2 cellular contexts compared by ENCODE assay signal in the genomic region with DNA sequence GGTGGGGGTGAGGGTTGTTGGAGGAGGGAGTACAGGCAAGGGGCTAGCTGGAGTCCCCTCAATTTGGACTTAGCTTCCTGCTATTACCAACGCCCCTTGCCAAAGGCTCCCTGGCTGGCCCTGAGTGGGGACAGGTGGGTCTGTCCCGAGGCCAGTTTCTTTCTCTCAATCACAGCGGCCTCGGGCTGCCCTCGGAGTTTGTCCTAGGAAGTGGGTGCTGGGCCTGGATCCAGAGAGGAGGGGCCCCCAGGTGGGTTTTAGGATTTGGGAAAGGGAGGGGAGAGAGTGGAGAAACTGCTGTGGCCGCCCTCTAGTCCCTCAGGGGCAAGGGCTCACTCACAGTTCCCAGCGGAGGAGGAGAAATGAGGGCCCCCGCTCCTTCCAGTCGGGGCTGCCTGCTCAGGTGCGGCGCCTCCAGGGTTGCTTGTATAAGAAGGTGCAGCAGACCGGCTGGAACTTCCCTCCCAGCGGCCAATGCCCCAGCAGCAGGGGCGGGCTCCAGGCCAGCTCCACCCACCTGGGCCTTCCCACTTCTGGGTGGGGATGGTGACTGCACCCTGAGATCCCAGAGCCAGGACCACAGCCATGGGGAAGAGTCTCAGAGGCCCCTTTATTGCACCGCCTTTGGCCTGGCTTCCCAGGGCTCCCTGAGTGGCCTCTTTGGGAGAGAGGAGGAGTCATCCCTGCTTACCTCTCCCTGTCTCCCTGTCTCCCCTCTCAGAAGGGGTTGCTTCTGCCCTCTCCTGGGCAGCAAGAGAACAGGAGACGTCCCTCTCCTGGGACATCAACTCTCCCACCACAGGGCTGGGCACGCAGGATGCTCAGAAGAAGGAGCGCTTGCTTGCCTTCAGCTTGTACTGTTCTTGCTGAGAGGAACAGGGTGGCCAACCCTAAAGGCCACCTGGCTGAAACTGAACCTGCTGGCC.
A peak's percentile ranks its signal among the peaks of the same experiment; 100 is the strongest.
TF ChIP-seq lines count a peak whose summit lies in the region.

No MANE protein-coding gene starts in this region.

TF ChIP-seq in K562, 482 proteins besides CTCF, POLR2A, EP300 and RAD21 (continued from another document and continues in another):
- TF ChIP-seq, protein P1, sequence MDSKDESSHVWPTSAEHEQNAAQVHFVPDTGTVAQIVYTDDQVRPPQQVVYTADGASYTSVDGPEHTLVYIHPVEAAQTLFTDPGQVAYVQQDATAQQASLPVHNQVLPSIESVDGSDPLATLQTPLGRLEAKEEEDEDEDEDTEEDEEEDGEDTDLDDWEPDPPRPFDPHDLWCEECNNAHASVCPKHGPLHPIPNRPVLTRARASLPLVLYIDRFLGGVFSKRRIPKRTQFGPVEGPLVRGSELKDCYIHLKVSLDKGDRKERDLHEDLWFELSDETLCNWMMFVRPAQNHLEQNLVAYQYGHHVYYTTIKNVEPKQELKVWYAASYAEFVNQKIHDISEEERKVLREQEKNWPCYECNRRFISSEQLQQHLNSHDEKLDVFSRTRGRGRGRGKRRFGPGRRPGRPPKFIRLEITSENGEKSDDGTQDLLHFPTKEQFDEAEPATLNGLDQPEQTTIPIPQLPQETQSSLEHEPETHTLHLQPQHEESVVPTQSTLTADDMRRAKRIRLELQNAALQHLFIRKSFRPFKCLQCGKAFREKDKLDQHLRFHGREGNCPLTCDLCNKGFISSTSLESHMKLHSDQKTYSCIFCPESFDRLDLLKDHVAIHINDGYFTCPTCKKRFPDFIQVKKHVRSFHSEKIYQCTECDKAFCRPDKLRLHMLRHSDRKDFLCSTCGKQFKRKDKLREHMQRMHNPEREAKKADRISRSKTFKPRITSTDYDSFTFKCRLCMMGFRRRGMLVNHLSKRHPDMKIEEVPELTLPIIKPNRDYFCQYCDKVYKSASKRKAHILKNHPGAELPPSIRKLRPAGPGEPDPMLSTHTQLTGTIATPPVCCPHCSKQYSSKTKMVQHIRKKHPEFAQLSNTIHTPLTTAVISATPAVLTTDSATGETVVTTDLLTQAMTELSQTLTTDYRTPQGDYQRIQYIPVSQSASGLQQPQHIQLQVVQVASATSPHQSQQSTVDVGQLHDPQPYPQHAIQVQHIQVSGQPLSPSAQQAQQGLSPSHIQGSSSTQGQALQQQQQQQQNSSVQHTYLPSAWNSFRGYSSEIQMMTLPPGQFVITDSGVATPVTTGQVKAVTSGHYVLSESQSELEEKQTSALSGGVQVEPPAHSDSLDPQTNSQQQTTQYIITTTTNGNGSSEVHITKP (IDR thresholded peaks at IDR 0.05; ENCODE audit: partially characterized antibody), result peak; percentile 98
- TF ChIP-seq MTF1 (CRISPR knock-in tag; IDR thresholded peaks at IDR 0.05; ENCODE audit: borderline replicate concordance) (no peak), ZNF695 (CRISPR knock-in tag; IDR thresholded peaks at IDR 0.05) (no peak), KAT8 (IDR thresholded peaks at IDR 0.05; ENCODE audit: low read depth) (no peak), L3MBTL2 (IDR thresholded peaks at IDR 0.05) (0 out of 2 replicates have a peak, but pooled peaks have one; percentile 11), MBD2 (IDR thresholded peaks at IDR 0.05; ENCODE audit: borderline replicate concordance, low read depth) (0 out of 2 replicates have a peak, but pooled peaks have one; percentile 51), GTF2A2 (tag; IDR thresholded peaks at IDR 0.05) (no peak), SETDB1 (IDR thresholded peaks at IDR 0.05; ENCODE audit: low read length) (no peak), SMC3 (conservative IDR thresholded peaks at IDR 0.05; ENCODE audit: insufficient read depth, low read depth, low read length) (peak; percentile 28; the same call in 1 of the 2 replicates), PURB (CRISPR knock-in tag; IDR thresholded peaks at IDR 0.05; ENCODE audit: low read depth) (no peak), ATF7 (IDR thresholded peaks at IDR 0.05) (peak; percentile 92), HMG20B (CRISPR knock-in tag; IDR thresholded peaks at IDR 0.05) (no peak), ZNF764 (CRISPR knock-in tag; IDR thresholded peaks at IDR 0.05; ENCODE audit: low read depth) (no peak), EZH2 (IDR thresholded peaks at IDR 0.05; ENCODE audit: borderline replicate concordance, low read depth, low read length) (no peak), GATAD2B (IDR thresholded peaks at IDR 0.05; ENCODE audit: borderline replicate concordance) (no peak), RUNX1 (IDR thresholded peaks at IDR 0.05; ENCODE audit: low read depth) (no peak), PTRF (tag; IDR thresholded peaks at IDR 0.05) (no peak), TEAD2 (tag; IDR thresholded peaks at IDR 0.05) (no peak), ZBTB7A (IDR thresholded peaks at IDR 0.05; ENCODE audit: borderline replicate concordance, control insufficient read depth, low read depth, low read length) (no peak), BRD9 (IDR thresholded peaks at IDR 0.05; ENCODE audit: low read depth, partially characterized antibody) (no peak), MAZ (CRISPR knock-in tag; conservative IDR thresholded peaks at IDR 0.05 in 1 of 2, IDR thresholded peaks at IDR 0.05 in 1 of 2) (peak in 1 of 2 experiments; percentile 56; a peak in 2 of 4 replicates), TARDBP (IDR thresholded peaks at IDR 0.05) (peak; percentile 15; the same call in 1 of the 2 replicates), CTBP1 (IDR thresholded peaks at IDR 0.05; ENCODE audit: borderline replicate concordance) (peak; percentile 74; the same call in 1 of the 2 replicates)
- TF ChIP-seq, protein P2, sequence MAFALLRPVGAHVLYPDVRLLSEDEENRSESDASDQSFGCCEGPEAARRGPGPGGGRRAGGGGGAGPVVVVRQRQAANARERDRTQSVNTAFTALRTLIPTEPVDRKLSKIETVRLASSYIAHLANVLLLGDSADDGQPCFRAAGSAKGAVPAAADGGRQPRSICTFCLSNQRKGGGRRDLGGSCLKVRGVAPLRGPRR (CRISPR knock-in tag; IDR thresholded peaks at IDR 0.05), result no peak
- TF ChIP-seq, protein P3, sequence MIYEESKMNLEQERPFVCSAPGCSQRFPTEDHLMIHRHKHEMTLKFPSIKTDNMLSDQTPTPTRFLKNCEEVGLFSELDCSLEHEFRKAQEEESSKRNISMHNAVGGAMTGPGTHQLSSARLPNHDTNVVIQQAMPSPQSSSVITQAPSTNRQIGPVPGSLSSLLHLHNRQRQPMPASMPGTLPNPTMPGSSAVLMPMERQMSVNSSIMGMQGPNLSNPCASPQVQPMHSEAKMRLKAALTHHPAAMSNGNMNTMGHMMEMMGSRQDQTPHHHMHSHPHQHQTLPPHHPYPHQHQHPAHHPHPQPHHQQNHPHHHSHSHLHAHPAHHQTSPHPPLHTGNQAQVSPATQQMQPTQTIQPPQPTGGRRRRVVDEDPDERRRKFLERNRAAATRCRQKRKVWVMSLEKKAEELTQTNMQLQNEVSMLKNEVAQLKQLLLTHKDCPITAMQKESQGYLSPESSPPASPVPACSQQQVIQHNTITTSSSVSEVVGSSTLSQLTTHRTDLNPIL (CRISPR knock-in tag; IDR thresholded peaks at IDR 0.05), result no peak
- TF ChIP-seq, protein P4, sequence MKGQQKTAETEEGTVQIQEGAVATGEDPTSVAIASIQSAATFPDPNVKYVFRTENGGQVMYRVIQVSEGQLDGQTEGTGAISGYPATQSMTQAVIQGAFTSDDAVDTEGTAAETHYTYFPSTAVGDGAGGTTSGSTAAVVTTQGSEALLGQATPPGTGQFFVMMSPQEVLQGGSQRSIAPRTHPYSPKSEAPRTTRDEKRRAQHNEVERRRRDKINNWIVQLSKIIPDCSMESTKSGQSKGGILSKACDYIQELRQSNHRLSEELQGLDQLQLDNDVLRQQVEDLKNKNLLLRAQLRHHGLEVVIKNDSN (CRISPR knock-in tag; IDR thresholded peaks at IDR 0.05), result peak; percentile 26; the same call in 1 of the 2 replicates
- TF ChIP-seq, protein P5, sequence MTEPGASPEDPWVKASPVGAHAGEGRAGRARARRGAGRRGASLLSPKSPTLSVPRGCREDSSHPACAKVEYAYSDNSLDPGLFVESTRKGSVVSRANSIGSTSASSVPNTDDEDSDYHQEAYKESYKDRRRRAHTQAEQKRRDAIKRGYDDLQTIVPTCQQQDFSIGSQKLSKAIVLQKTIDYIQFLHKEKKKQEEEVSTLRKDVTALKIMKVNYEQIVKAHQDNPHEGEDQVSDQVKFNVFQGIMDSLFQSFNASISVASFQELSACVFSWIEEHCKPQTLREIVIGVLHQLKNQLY (CRISPR knock-in tag; conservative IDR thresholded peaks at IDR 0.05), result no peak

TF ChIP-seq in HepG2, 621 proteins besides CTCF, POLR2A, EP300 and RAD21 (continued from another document and continues in another):
- TF ChIP-seq, protein P6, sequence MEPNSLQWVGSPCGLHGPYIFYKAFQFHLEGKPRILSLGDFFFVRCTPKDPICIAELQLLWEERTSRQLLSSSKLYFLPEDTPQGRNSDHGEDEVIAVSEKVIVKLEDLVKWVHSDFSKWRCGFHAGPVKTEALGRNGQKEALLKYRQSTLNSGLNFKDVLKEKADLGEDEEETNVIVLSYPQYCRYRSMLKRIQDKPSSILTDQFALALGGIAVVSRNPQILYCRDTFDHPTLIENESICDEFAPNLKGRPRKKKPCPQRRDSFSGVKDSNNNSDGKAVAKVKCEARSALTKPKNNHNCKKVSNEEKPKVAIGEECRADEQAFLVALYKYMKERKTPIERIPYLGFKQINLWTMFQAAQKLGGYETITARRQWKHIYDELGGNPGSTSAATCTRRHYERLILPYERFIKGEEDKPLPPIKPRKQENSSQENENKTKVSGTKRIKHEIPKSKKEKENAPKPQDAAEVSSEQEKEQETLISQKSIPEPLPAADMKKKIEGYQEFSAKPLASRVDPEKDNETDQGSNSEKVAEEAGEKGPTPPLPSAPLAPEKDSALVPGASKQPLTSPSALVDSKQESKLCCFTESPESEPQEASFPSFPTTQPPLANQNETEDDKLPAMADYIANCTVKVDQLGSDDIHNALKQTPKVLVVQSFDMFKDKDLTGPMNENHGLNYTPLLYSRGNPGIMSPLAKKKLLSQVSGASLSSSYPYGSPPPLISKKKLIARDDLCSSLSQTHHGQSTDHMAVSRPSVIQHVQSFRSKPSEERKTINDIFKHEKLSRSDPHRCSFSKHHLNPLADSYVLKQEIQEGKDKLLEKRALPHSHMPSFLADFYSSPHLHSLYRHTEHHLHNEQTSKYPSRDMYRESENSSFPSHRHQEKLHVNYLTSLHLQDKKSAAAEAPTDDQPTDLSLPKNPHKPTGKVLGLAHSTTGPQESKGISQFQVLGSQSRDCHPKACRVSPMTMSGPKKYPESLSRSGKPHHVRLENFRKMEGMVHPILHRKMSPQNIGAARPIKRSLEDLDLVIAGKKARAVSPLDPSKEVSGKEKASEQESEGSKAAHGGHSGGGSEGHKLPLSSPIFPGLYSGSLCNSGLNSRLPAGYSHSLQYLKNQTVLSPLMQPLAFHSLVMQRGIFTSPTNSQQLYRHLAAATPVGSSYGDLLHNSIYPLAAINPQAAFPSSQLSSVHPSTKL (CRISPR knock-in tag; IDR thresholded peaks at IDR 0.05), result peak; percentile 34; the same call in 1 of the 2 replicates
- TF ChIP-seq TBP (CRISPR knock-in tag; IDR thresholded peaks at IDR 0.05) (peak; percentile 14; the same call in 1 of the 2 replicates), CEBPG (CRISPR knock-in tag; IDR thresholded peaks at IDR 0.05) (no peak), ZNF12 (CRISPR knock-in tag; IDR thresholded peaks at IDR 0.05) (no peak), ARID2 (CRISPR knock-in tag; IDR thresholded peaks at IDR 0.05; ENCODE audit: borderline replicate concordance) (0 out of 2 replicates have a peak, but pooled peaks have one; percentile 61), ZNF251 (CRISPR knock-in tag; IDR thresholded peaks at IDR 0.05) (no peak), TBL1XR1 (IDR thresholded peaks at IDR 0.05; ENCODE audit: borderline replicate concordance, low read length, partially characterized antibody) (no peak), ZNF550 (CRISPR knock-in tag; IDR thresholded peaks at IDR 0.05; ENCODE audit: borderline replicate concordance) (no peak)
- TF ChIP-seq, protein P7, sequence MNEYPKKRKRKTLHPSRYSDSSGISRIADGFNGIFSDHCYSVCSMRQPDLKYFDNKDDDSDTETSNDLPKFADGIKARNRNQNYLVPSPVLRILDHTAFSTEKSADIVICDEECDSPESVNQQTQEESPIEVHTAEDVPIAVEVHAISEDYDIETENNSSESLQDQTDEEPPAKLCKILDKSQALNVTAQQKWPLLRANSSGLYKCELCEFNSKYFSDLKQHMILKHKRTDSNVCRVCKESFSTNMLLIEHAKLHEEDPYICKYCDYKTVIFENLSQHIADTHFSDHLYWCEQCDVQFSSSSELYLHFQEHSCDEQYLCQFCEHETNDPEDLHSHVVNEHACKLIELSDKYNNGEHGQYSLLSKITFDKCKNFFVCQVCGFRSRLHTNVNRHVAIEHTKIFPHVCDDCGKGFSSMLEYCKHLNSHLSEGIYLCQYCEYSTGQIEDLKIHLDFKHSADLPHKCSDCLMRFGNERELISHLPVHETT (CRISPR knock-in tag; conservative IDR thresholded peaks at IDR 0.05), result peak; percentile 42; the same call in 1 of the 2 replicates
- TF ChIP-seq, protein P8, sequence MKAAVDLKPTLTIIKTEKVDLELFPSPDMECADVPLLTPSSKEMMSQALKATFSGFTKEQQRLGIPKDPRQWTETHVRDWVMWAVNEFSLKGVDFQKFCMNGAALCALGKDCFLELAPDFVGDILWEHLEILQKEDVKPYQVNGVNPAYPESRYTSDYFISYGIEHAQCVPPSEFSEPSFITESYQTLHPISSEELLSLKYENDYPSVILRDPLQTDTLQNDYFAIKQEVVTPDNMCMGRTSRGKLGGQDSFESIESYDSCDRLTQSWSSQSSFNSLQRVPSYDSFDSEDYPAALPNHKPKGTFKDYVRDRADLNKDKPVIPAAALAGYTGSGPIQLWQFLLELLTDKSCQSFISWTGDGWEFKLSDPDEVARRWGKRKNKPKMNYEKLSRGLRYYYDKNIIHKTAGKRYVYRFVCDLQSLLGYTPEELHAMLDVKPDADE (CRISPR knock-in tag; IDR thresholded peaks at IDR 0.05), result no peak
- TF ChIP-seq, protein P9, sequence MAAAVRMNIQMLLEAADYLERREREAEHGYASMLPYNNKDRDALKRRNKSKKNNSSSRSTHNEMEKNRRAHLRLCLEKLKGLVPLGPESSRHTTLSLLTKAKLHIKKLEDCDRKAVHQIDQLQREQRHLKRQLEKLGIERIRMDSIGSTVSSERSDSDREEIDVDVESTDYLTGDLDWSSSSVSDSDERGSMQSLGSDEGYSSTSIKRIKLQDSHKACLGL (CRISPR knock-in tag; IDR thresholded peaks at IDR 0.05), result 0 out of 2 replicates have a peak, but pooled peaks have one; percentile 21
- TF ChIP-seq, protein P10, sequence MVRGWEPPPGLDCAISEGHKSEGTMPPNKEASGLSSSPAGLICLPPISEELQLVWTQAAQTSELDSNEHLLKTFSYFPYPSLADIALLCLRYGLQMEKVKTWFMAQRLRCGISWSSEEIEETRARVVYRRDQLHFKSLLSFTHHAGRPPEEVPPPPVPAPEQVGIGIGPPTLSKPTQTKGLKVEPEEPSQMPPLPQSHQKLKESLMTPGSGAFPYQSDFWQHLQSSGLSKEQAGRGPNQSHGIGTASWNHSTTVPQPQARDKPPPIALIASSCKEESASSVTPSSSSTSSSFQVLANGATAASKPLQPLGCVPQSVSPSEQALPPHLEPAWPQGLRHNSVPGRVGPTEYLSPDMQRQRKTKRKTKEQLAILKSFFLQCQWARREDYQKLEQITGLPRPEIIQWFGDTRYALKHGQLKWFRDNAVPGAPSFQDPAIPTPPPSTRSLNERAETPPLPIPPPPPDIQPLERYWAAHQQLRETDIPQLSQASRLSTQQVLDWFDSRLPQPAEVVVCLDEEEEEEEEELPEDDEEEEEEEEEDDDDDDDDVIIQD (CRISPR knock-in tag; IDR thresholded peaks at IDR 0.05; ENCODE audit: low read depth), result no peak
